Comparison of ENCODE assay signal across 15 cellular contexts in genomic region chr6:7282097-7282906, GRCh38. TPM values are rescaled to one million over a fixed set of nuclear protein-coding genes. Genes with fewer than 3 reads are reported as not detected.
A peak's percentile ranks its signal among the peaks of the same experiment; 100 is the strongest.
DNase-seq lines count a peak whose midpoint lies in the region; ATAC-seq and TF ChIP-seq lines count a peak whose summit lies in the region.
"Had no signal": no experiment of that assay in that cellular context is flagged by ENCODE, and none has a peak within 500 bp of the region (broad histone marks: within the 10 kb centered on the region; RNA-seq: fewer than 3 reads in every experiment).

No MANE protein-coding gene starts in this region.

- no peak for TF ChIP-seq CTCF in CD4-positive, alpha-beta T cell (IDR thresholded peaks at IDR 0.05)
- no peak for TF ChIP-seq CTCF in GM23338 (conservative IDR thresholded peaks at IDR 0.05; ENCODE audit: low read depth in 2 of 2)
- no peak for TF ChIP-seq CTCF in BE2C (IDR thresholded peaks at IDR 0.05; ENCODE audit: low read depth, low read length)

- CTCF ChIA-PET in CD4-positive, alpha-beta T cell (lab: Charles Lee) = no interaction called here
- CTCF ChIA-PET in activated CD4-positive, alpha-beta memory T cell treated with anti-CD3 and anti-CD28 coated beads for 36 hours (lab: Charles Lee) = interaction anchor here (0.8 kb wide), 1 partner anchor 937 kb away, joined by 3 read pairs; no protein-coding TSS in a partner anchor

- no peaks in the 10 kb centered on the region for H3K4me1 ChIP-seq in GM23338 (ENCODE audit: insufficient read depth)
- no peaks in the 10 kb centered on the region for H3K4me1 ChIP-seq in BE2C

- no peaks in the 10 kb centered on the region for H3K27me3 Mint-ChIP-seq in CD4-positive, alpha-beta T cell
- no peaks in the 10 kb centered on the region for H3K27me3 Mint-ChIP-seq in GM23338 (ENCODE audit: insufficient read depth, low read depth, poor library complexity)
- H3K27me3 Mint-ChIP-seq in activated CD4-positive, alpha-beta memory T cell treated with anti-CD3 and anti-CD28 coated beads for 36 hours = no peaks in the 10 kb centered on the region
- no peaks in the 10 kb centered on the region for H3K27me3 Mint-ChIP-seq in naive B cell

- peaks cover 17% of the 10 kb centered on the region for H3K4me1 Mint-ChIP-seq in CD4-positive, alpha-beta T cell (ENCODE audit: low read depth)
- H3K4me1 Mint-ChIP-seq in GM23338 = no peaks in the 10 kb centered on the region
- H3K4me1 Mint-ChIP-seq in activated CD4-positive, alpha-beta memory T cell treated with anti-CD3 and anti-CD28 coated beads for 36 hours (ENCODE audit: low read depth) = peaks cover 19% of the 10 kb centered on the region
- H3K4me1 Mint-ChIP-seq in naive B cell = peaks cover 25 to 37% (median 28%) of the 10 kb centered on the region in 3 donors

- H3K79me2 ChIP-seq in GM23338 (replicated peaks; ENCODE audit: insufficient read depth) = no peaks in the 10 kb centered on the region
- H3K79me2 ChIP-seq: parathyroid adenoma had no signal

- no peak overlapping the region for H2AFZ ChIP-seq in GM23338
- H2AFZ ChIP-seq: parathyroid adenoma had no signal

- no peaks in the 10 kb centered on the region for H3K9me2 ChIP-seq in GM23338 (ENCODE audit: insufficient read depth)

- no peaks in the 10 kb centered on the region for H3K9me3 ChIP-seq in CD4-positive, alpha-beta T cell (ENCODE audit: control insufficient read depth, low read length)
- H3K9me3 ChIP-seq in BE2C = no peaks in the 10 kb centered on the region
- H3K9me3 ChIP-seq: esophagus squamous epithelium, heart left ventricle, MG63 had no signal

- no peaks in the 10 kb centered on the region for H3K27me3 ChIP-seq in CD4-positive, alpha-beta T cell (ENCODE audit: control insufficient read depth, insufficient read depth, low read length)
- H3K27me3 ChIP-seq in GM23338 (ENCODE audit: insufficient read depth) = no peaks in the 10 kb centered on the region
- H3K27me3 ChIP-seq in BE2C = no peaks in the 10 kb centered on the region
- H3K27me3 ChIP-seq: esophagus squamous epithelium, heart left ventricle, MG63 had no signal

- POLR2A ChIA-PET in CD4-positive, alpha-beta T cell (lab: Charles Lee) = interaction anchor here (0.6 kb wide), 1 partner anchor 107 kb away, joined by 3 read pairs; the partner anchor contains the start of genes CAGE1 and RIOK1
- POLR2A ChIA-PET in activated CD4-positive, alpha-beta memory T cell treated with anti-CD3 and anti-CD28 coated beads for 36 hours (lab: Charles Lee) = no interaction called here

- H3K4me2 ChIP-seq in GM23338 = no peak overlapping the region

- intact Hi-C loops in CD4-positive, alpha-beta T cell (cut with DNase I, micrococcal nuclease) = no loop called here
- intact Hi-C loops in activated CD4-positive, alpha-beta memory T cell treated with anti-CD3 and anti-CD28 coated beads for 36 hours (cut with micrococcal nuclease) = loop anchor here (2.0 kb wide), 1 partner anchor 30 kb away; the partner anchor contains the start of gene SSR1

- H3K36me3 ChIP-seq in GM23338 (ENCODE audit: insufficient read depth) (peaks cover 2% of the 10 kb centered on the region; the same call in 1 of the 2 replicates), BE2C (no peaks in the 10 kb centered on the region)

- no peak overlapping the region for H3K27ac ChIP-seq in CD4-positive, alpha-beta T cell (ENCODE audit: low read depth, low read length)
- H3K27ac ChIP-seq in GM23338 (ENCODE audit: low read depth) = no peak overlapping the region
- H3K27ac ChIP-seq: C4-2B, coronary artery, esophagus squamous epithelium, parathyroid adenoma had no signal

- H3K9me3 Mint-ChIP-seq in CD4-positive, alpha-beta T cell = no peaks in the 10 kb centered on the region
- no peaks in the 10 kb centered on the region for H3K9me3 Mint-ChIP-seq in GM23338
- H3K9me3 Mint-ChIP-seq in activated CD4-positive, alpha-beta memory T cell treated with anti-CD3 and anti-CD28 coated beads for 36 hours = no peaks in the 10 kb centered on the region
- no peaks in the 10 kb centered on the region for H3K9me3 Mint-ChIP-seq in naive B cell

- peak overlapping the region; percentile 3 for H3K4me3 Mint-ChIP-seq in CD4-positive, alpha-beta T cell
- no peak overlapping the region for H3K4me3 Mint-ChIP-seq in GM23338
- no peak overlapping the region for H3K4me3 Mint-ChIP-seq in activated CD4-positive, alpha-beta memory T cell treated with anti-CD3 and anti-CD28 coated beads for 36 hours
- H3K4me3 Mint-ChIP-seq in naive B cell = peak overlapping the region in 1 of 8 donors; percentile 5

- H4K20me1 ChIP-seq in GM23338 (replicated peaks; ENCODE audit: insufficient read depth) = peaks cover 4% of the 10 kb centered on the region

- peaks cover 16% of the 10 kb centered on the region for H3K36me3 Mint-ChIP-seq in CD4-positive, alpha-beta T cell (ENCODE audit: low read depth)
- H3K36me3 Mint-ChIP-seq in GM23338 (ENCODE audit: low read depth) (peaks cover 14% of the 10 kb centered on the region; the same call in 2 of the 3 replicates), naive B cell (peaks cover 0 to 5% of the 10 kb centered on the region in 2 donors)
- peaks cover 18% of the 10 kb centered on the region for H3K36me3 Mint-ChIP-seq in activated CD4-positive, alpha-beta memory T cell treated with anti-CD3 and anti-CD28 coated beads for 36 hours

- no peak overlapping the region for H3K4me3 ChIP-seq in GM23338
- no peak overlapping the region for H3K4me3 ChIP-seq in BE2C (ENCODE audit: low read depth, low read length)
- H3K4me3 ChIP-seq: coronary artery, esophagus squamous epithelium, heart left ventricle, MG63 had no signal

- peak overlapping the region; percentile 67 for H3K27ac Mint-ChIP-seq in CD4-positive, alpha-beta T cell
- H3K27ac Mint-ChIP-seq in GM23338 (peak overlapping the region; percentile 30; the same call in 1 of the 2 replicates), naive B cell (peak overlapping the region; percentile 36 to 87 (median 72))
- peak overlapping the region; percentile 31 for H3K27ac Mint-ChIP-seq in activated CD4-positive, alpha-beta memory T cell treated with anti-CD3 and anti-CD28 coated beads for 36 hours

- no peaks in the 10 kb centered on the region for H3F3A ChIP-seq in GM23338 (replicated peaks; ENCODE audit: low read depth)

- no peak for DNase-seq in CD4-positive, alpha-beta T cell
- DNase-seq in GM23338 (ENCODE audit: low spot score) (no peak), naive B cell (no peak), HK-2 (ENCODE audit: unreplicated experiment) (no peak), BE2C (no peak)
- DNase-seq in activated CD4-positive, alpha-beta memory T cell treated with anti-CD3 and anti-CD28 coated beads for 36 hours = peak; percentile 41
- DNase-seq: esophagus squamous epithelium, heart left ventricle, MG63, midbrain, SIG-M5 had no signal

- ATAC-seq in CD4-positive, alpha-beta T cell (ENCODE audit: poor library complexity) = peak; percentile 24
- ATAC-seq in GM23338 (no peak), naive B cell (ENCODE audit: low read depth in 2 of 2) (no peak), GM19035 (IDR thresholded peaks at IDR 0.05; ENCODE audit: unreplicated experiment) (no peak)
- ATAC-seq: heart left ventricle had no signal

TF ChIP-seq in GM23338, 12 proteins besides CTCF, POLR2A, EP300 and RAD21 (continues in another document):
- no peak for TF ChIP-seq ZNF114 (CRISPR knock-in tag; IDR thresholded peaks at IDR 0.05)
- TF ChIP-seq JUNB (IDR thresholded peaks at IDR 0.05; ENCODE audit: unreplicated experiment) = no peak
- TF ChIP-seq EZH2 (IDR thresholded peaks at IDR 0.05; ENCODE audit: low read depth, unreplicated experiment) = no peak
- no peak for TF ChIP-seq STAT1 (IDR thresholded peaks at IDR 0.05; ENCODE audit: unreplicated experiment)
- TF ChIP-seq POLR2AphosphoS5 (IDR thresholded peaks at IDR 0.05; ENCODE audit: low read depth) = no peak
- no peak for TF ChIP-seq NANOG (IDR thresholded peaks at IDR 0.05; ENCODE audit: borderline replicate concordance)
- no peak for TF ChIP-seq EZH2phosphoT487 (IDR thresholded peaks at IDR 0.05; ENCODE audit: unreplicated experiment)
- no peak for TF ChIP-seq ETS1 (IDR thresholded peaks at IDR 0.05)
- TF ChIP-seq CREB1 (CRISPR knock-in tag; IDR thresholded peaks at IDR 0.05; ENCODE audit: low read depth) = no peak
- TF ChIP-seq ZNF331 (CRISPR knock-in tag; IDR thresholded peaks at IDR 0.05; ENCODE audit: low read depth) = no peak

RNA-seq across cellular contexts. Expression of gene SSR1, which starts 30.7 kb away (rescaled TPM):
- total RNA-seq in CD4-positive, alpha-beta T cell = 10 to 100 TPM; 49.6 to 55.1 TPM
- total RNA-seq in GM23338 (2014; rRNA removed; shearing (Covaris generic)) = 70.2 and 96.8 TPM in 2 replicates
- 59.3 and 65.3 TPM in 2 replicates for polyA plus RNA-seq in GM23338 (2016; fragmentation: Nextera tagmentation; extraction: Ambion mirVana)
- 100 to 1,000 TPM; 156 to 164 TPM for total RNA-seq in activated CD4-positive, alpha-beta memory T cell treated with anti-CD3 and anti-CD28 coated beads for 36 hours
- polyA plus RNA-seq in naive B cell (ENCODE audit: low read depth in 6 of 6) = 100 to 1,000 TPM; 122 to 167 (median 147) TPM
- 96.8 TPM for polyA plus RNA-seq in BE2C (2012; ENCODE audit: insufficient read depth, insufficient read length, low read depth)
